ENCODE assay signal across 19 cellular contexts in the genomic region with DNA sequence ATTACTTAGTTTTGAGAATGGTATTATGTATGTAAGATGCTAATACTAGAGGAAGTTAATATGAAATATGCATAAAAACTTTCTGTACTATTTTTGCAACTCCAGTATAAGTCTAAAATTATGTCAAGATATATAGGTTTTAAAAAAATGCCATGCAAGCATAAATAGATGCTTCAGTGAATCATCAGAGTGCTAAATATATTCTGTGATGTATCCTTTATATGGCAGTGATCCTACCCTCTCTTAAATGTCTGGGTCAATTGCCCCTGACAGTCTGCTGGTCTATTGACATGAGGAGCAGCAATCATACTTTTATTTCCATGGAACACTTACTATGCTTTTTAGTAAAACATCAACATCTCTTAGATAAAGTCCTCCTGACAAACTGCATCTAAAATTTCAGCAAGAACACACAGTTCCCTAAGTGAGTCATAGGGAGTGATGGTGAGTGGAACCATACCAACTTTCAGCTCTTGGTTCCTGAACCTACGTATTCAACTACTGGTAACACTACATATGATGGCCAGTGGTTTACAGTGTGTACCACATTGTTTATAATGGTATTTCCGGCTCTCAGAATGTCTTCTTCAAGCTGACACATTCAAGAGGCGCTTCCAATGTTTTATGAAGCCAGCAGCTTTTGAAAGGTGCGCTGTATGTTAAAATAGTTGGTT.
DNase-seq lines count a peak whose midpoint lies in the region; ATAC-seq and TF ChIP-seq lines count a peak whose summit lies in the region.
"Had no signal": no experiment of that assay in that cellular context is flagged by ENCODE, and none has a peak within 500 bp of the region (broad histone marks: within the 10 kb centered on the region; RNA-seq: fewer than 3 reads in every experiment).

No MANE protein-coding gene starts in this region.

- H3K9me3 ChIP-seq in AG04450 (ENCODE audit: control insufficient read depth, insufficient read depth, low read length): no peaks in the 10 kb centered on the region
- H3K9me3 ChIP-seq: Caco-2, mucosa of descending colon had no signal

- in situ Hi-C loops in astrocyte of the spinal cord (cut with HindIII; ENCODE audit: low sequenced_read_pairs): no loop called here

- H3K27me3 ChIP-seq in AG04450 (ENCODE audit: control insufficient read depth, insufficient read depth, low read length): no peaks in the 10 kb centered on the region

- H3K9me3 Mint-ChIP-seq in T-cell: peaks cover 0 to 4% (median 4%) of the 10 kb centered on the region in 3 donors

- DNase-seq in AG04450 (ENCODE audit: low read depth, low spot score) (peak; percentile 67), HCEC 1CT (peak; percentile 77), astrocyte of the spinal cord (ENCODE audit: low read depth, low spot score) (peak; percentile 61), inferior parietal cortex (ENCODE audit: extremely low spot score) (peak; percentile 50), NCI-H2196 treated with DMSO at 0.1 percent for 48 hours (lab: John Stamatoyannopoulos, UW; ENCODE audit: unreplicated experiment) (no peak), T-cell (no peak), NCI-H69 (lab: John Stamatoyannopoulos, UW) (no peak)
- DNase-seq: activated CD4-positive, alpha-beta memory T cell treated with anti-CD3 and anti-CD28 coated beads, Interleukin-2, amount 10 ng/mL, durations not matched to agents 7 days and 5 days; activated T-cell treated with anti-CD3 and anti-CD28 coated beads, Interleukin-2, amount 50 U/mL, for 72 hours; Caco-2; hippocampal formation; MM.1S; mucosa of descending colon; NCI-H2081; NCI-H774; WERI-Rb-1 had no signal

- no peaks in the 10 kb centered on the region for H3K36me3 Mint-ChIP-seq in T-cell
- H3K36me3 Mint-ChIP-seq: type B pancreatic cell had no signal

- POLR2A ChIA-PET in AG04450 (lab: Yijun Ruan, JAX) (interaction anchor here (0.6 kb wide), 1 partner anchor 221 kb away, joined by 5 read pairs; no protein-coding TSS in a partner anchor), T-cell (lab: Charles Lee) (no interaction called here)

- H3K27ac ChIP-seq in AG04450 (ENCODE audit: low read depth, low read length): no peak overlapping the region
- H3K27ac ChIP-seq: WERI-Rb-1 had no signal

- H3K4me3 Mint-ChIP-seq in T-cell: no peak overlapping the region
- H3K4me3 Mint-ChIP-seq: activated CD4-positive, alpha-beta memory T cell treated with anti-CD3 and anti-CD28 coated beads, Interleukin-2, amount 10 ng/mL, durations not matched to agents 7 days and 5 days; activated T-cell treated with anti-CD3 and anti-CD28 coated beads, Interleukin-2, amount 50 U/mL, for 72 hours; type B pancreatic cell had no signal

- H3K27ac Mint-ChIP-seq in T-cell: no peak overlapping the region
- H3K27ac Mint-ChIP-seq: activated CD4-positive, alpha-beta memory T cell treated with anti-CD3 and anti-CD28 coated beads, Interleukin-2, amount 10 ng/mL, durations not matched to agents 7 days and 5 days; activated T-cell treated with anti-CD3 and anti-CD28 coated beads, Interleukin-2, amount 50 U/mL, for 72 hours; type B pancreatic cell had no signal

- H3K4me1 Mint-ChIP-seq in T-cell: no peaks in the 10 kb centered on the region
- H3K4me1 Mint-ChIP-seq: activated CD4-positive, alpha-beta memory T cell treated with anti-CD3 and anti-CD28 coated beads, Interleukin-2, amount 10 ng/mL, durations not matched to agents 7 days and 5 days had no signal

- no peaks in the 10 kb centered on the region for H3K27me3 Mint-ChIP-seq in T-cell
- H3K27me3 Mint-ChIP-seq: activated CD4-positive, alpha-beta memory T cell treated with anti-CD3 and anti-CD28 coated beads, Interleukin-2, amount 10 ng/mL, durations not matched to agents 7 days and 5 days; type B pancreatic cell had no signal

- ATAC-seq in T-cell (replicated peaks in 1 of 4) (no peak), HG03159 (IDR thresholded peaks at IDR 0.05; ENCODE audit: unreplicated experiment) (no peak)
- ATAC-seq: activated T-cell treated with anti-CD3 and anti-CD28 coated beads, Interleukin-2, amount 50 U/mL, for 72 hours; mucosa of descending colon; Panc1 had no signal

- H3K4me3 ChIP-seq in AG04450 (ENCODE audit: low read depth, low read length): no peak overlapping the region
- H3K4me3 ChIP-seq in astrocyte of the spinal cord (ENCODE audit: low read depth, low read length): no peak overlapping the region
- H3K4me3 ChIP-seq: mucosa of descending colon had no signal

- CTCF ChIA-PET in AG04450 (lab: Charles Lee) (no interaction called here), T-cell (lab: Charles Lee) (no interaction called here)

- TF ChIP-seq CTCF in AG04450 (IDR thresholded peaks at IDR 0.05; ENCODE audit: low read depth, low read length) (no peak), astrocyte of the spinal cord (IDR thresholded peaks at IDR 0.05; ENCODE audit: low read depth, low read length) (no peak)

Comparison
In these comparisons a context has a peak if more than half of its experiments do, and no peak if none do; other contexts are left out.
1. DNase-seq: peak in AG04450 (single experiment), HCEC 1CT (single experiment), astrocyte of the spinal cord (single experiment) and inferior parietal cortex (single experiment); none in NCI-H2196 treated with DMSO at 0.1 percent for 48 hours (single experiment), T-cell (0 of 34) and NCI-H69 (single experiment).